21 cellular contexts compared by ENCODE assay signal in genomic region chr15:29098652-29099051, GRCh38.
DNase-seq lines count a peak whose midpoint lies in the region; ATAC-seq and TF ChIP-seq lines count a peak whose summit lies in the region.
"Had no signal": no experiment of that assay in that cellular context is flagged by ENCODE, and none has a peak within 500 bp of the region (broad histone marks: within the 10 kb centered on the region; RNA-seq: fewer than 3 reads in every experiment).

No MANE protein-coding gene starts in this region.

- H3K9me3 Mint-ChIP-seq in CD14-positive monocyte (peaks cover 0 to 2% (median 0%) of the 10 kb centered on the region in 7 donors), chondrocyte (ENCODE audit: low read depth) (no peaks in the 10 kb centered on the region), nephron progenitor cell (no peaks in the 10 kb centered on the region)
- H3K9me3 Mint-ChIP-seq: CD4-positive, alpha-beta T cell; CD8-positive, alpha-beta memory T cell had no signal

- TF ChIP-seq CTCF in CD14-positive monocyte (IDR thresholded peaks at IDR 0.05) (no peak), chondrocyte (IDR thresholded peaks at IDR 0.05) (no peak), nephron progenitor cell (IDR thresholded peaks at IDR 0.05) (no peak), sigmoid colon (IDR thresholded peaks at IDR 0.05) (no peak)

- no peak overlapping the region for H3K4me3 Mint-ChIP-seq in CD14-positive monocyte
- no peak overlapping the region for H3K4me3 Mint-ChIP-seq in chondrocyte (ENCODE audit: unreplicated experiment)
- no peak overlapping the region for H3K4me3 Mint-ChIP-seq in nephron progenitor cell
- H3K4me3 Mint-ChIP-seq: B cell; CD4-positive, alpha-beta T cell; CD8-positive, alpha-beta memory T cell had no signal

- no peaks in the 10 kb centered on the region for H3K36me3 ChIP-seq in sigmoid colon

- no peaks in the 10 kb centered on the region for H3K36me3 Mint-ChIP-seq in CD14-positive monocyte
- H3K36me3 Mint-ChIP-seq in chondrocyte (ENCODE audit: low read depth) = peaks cover 4% of the 10 kb centered on the region
- H3K36me3 Mint-ChIP-seq in nephron progenitor cell (ENCODE audit: low read depth) = peaks cover 38% of the 10 kb centered on the region

- intact Hi-C loops in CD14-positive monocyte (cut with micrococcal nuclease) (no loop called here), sigmoid colon (cut with DNase I) (no loop called here)

- H3K4me1 Mint-ChIP-seq in CD14-positive monocyte (peaks cover 1% of the 10 kb centered on the region), chondrocyte (ENCODE audit: low read depth) (no peaks in the 10 kb centered on the region), nephron progenitor cell (peaks cover 28% of the 10 kb centered on the region)

- TF ChIP-seq EP300 in sigmoid colon (IDR thresholded peaks at IDR 0.05) = no peak

- ATAC-seq in HG02981 (IDR thresholded peaks at IDR 0.05; ENCODE audit: unreplicated experiment) (no peak), GM18498 (IDR thresholded peaks at IDR 0.05; ENCODE audit: unreplicated experiment) (no peak)
- ATAC-seq: GM12878 had no signal

- peaks cover 0 to 6% (median 5%) of the 10 kb centered on the region in 4 donors for H3K4me1 ChIP-seq in sigmoid colon

- no peak overlapping the region for H3K4me3 ChIP-seq in sigmoid colon
- H3K4me3 ChIP-seq: BLaER1, GM12878 had no signal

- H3K27ac Mint-ChIP-seq in CD14-positive monocyte = no peak overlapping the region
- H3K27ac Mint-ChIP-seq in chondrocyte (ENCODE audit: unreplicated experiment) = no peak overlapping the region
- H3K27ac Mint-ChIP-seq in nephron progenitor cell = peak overlapping the region; percentile 61
- H3K27ac Mint-ChIP-seq: B cell; CD4-positive, alpha-beta T cell had no signal

- no peak overlapping the region for H3K27ac ChIP-seq in sigmoid colon
- H3K27ac ChIP-seq: 22Rv1, BLaER1, C4-2B had no signal

- H3K27me3 ChIP-seq in sigmoid colon = no peaks in the 10 kb centered on the region
- H3K27me3 ChIP-seq: BLaER1 had no signal

- no peaks in the 10 kb centered on the region for H3K9me3 ChIP-seq in sigmoid colon
- H3K9me3 ChIP-seq: BLaER1 had no signal

- TF ChIP-seq POLR2A in sigmoid colon (IDR thresholded peaks at IDR 0.05) = no peak

- 84 to 91% methylated on average over 13 of the region's 13 CpGs for WGBS in sigmoid colon, 2 donors

- H3K27me3 Mint-ChIP-seq in CD14-positive monocyte (ENCODE audit: low read depth in 3 of 3) = peaks cover 1 to 8% (median 2%) of the 10 kb centered on the region in 3 donors
- no peaks in the 10 kb centered on the region for H3K27me3 Mint-ChIP-seq in chondrocyte (ENCODE audit: low read depth)
- H3K27me3 Mint-ChIP-seq in nephron progenitor cell (ENCODE audit: low read depth, poor library complexity) = no peaks in the 10 kb centered on the region
- H3K27me3 Mint-ChIP-seq: B cell; CD4-positive, alpha-beta T cell; CD8-positive, alpha-beta memory T cell had no signal

- DNase-seq in CD14-positive monocyte (ENCODE audit: low spot score) = peak; percentile 41
- peak; percentile 89 for DNase-seq in chondrocyte (ENCODE audit: low spot score)
- no peak for DNase-seq in nephron progenitor cell
- peak; percentile 60 for DNase-seq in sigmoid colon
- DNase-seq in NCI-H2107 (lab: John Stamatoyannopoulos, UW) = no peak
- DNase-seq in NCI-H1048 (lab: John Stamatoyannopoulos, UW) = no peak
- DNase-seq: CD4-positive, alpha-beta T cell; DMS 273 treated with DMSO at 0.1 percent for 48 hours; DMS79; EL; GDM1; GOT3; HCEC 1CT had no signal

Comparison
In these comparisons a context has a peak if more than half of its experiments do, and no peak if none do; other contexts are left out.
1. DNase-seq: peak in CD14-positive monocyte (single experiment), chondrocyte (single experiment) and sigmoid colon (single experiment); none in nephron progenitor cell (single experiment), NCI-H2107 (single experiment) and NCI-H1048 (single experiment).